Comparison of ENCODE assay signal across 32 cellular contexts in the genomic region with DNA sequence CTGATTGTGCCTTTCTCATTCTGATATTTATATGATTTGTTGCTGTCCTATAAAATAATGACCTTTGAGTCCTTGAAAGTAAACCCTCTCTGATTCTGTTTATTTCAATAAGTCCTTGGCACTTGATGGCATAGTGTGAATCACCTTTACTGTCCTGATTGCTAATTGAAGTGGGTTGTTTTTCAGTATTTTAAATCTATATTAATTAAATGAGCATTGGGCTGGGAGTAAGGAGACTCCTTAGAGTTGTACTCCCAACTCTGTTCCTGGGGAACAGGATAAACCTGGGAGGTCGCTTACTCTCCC.
"Had no signal": no experiment of that assay in that cellular context is flagged by ENCODE, and none has a peak within 500 bp of the region (broad histone marks: within the 10 kb centered on the region; RNA-seq: fewer than 3 reads in every experiment).

No MANE protein-coding gene starts in this region.

- H3K4me3 ChIP-seq: adrenal gland, ascending aorta, coronary artery, dorsolateral prefrontal cortex had no signal

- DNase-seq: activated CD4-positive, alpha-beta memory T cell treated with anti-CD3 and anti-CD28 coated beads for 36 hours; activated CD4-positive, alpha-beta T cell treated with anti-CD3 and anti-CD28 coated beads for 36 hours; activated CD4-positive, alpha-beta T cell treated with anti-CD3 and anti-CD28 coated beads, Interleukin-2, amount 10 ng/mL, durations not matched to agents 24 days and 14 days; activated CD4-positive, CD25-positive, alpha-beta regulatory T cell; activated CD4-positive, CD25-positive, alpha-beta regulatory T cell treated with anti-CD3 and anti-CD28 coated beads, Interleukin-2, amount 50 U/mL, for 72 hours; activated CD8-positive, alpha-beta memory T cell treated with anti-CD3 and anti-CD28 coated beads, Interleukin-2, amount 10 ng/mL, durations not matched to agents 7 days and 5 days; activated CD8-positive, alpha-beta memory T cell treated with anti-CD3 and anti-CD28 coated beads, Interleukin-2, amount 50 U/mL, for 4 hours; activated CD8-positive, alpha-beta T cell treated with anti-CD3 and anti-CD28 coated beads, Interleukin-2, amount 10 ng/mL, durations not matched to agents 7 days and 5 days; activated effector memory CD4-positive, alpha-beta T cell treated with anti-CD3 and anti-CD28 coated beads, Interleukin-2, amount 50 U/mL, for 16 hours; activated naive CD4-positive, alpha-beta T cell treated with anti-CD3 and anti-CD28 coated beads for 36 hours; activated naive CD8-positive, alpha-beta T cell treated with anti-CD3 and anti-CD28 coated beads for 36 hours; activated naive CD8-positive, alpha-beta T cell treated with anti-CD3 and anti-CD28 coated beads, Interleukin-2, amount 50 U/mL, for 24 hours; activated T-cell treated with anti-CD3 and anti-CD28 coated beads, Interleukin-2, amount 50 U/mL, for 1 hour; activated T-cell treated with anti-CD3 and anti-CD28 coated beads, Interleukin-2, amount 50 U/mL, for 48 hours; brain microvascular endothelial cell; dorsolateral prefrontal cortex; effector memory CD4-positive, alpha-beta T cell; endodermal cell; head of caudate nucleus; T-helper 17 cell; T1000 had no signal

- H3K4me1 ChIP-seq: ascending aorta had no signal

- H3K36me3 Mint-ChIP-seq: activated CD4-positive, alpha-beta memory T cell treated with anti-CD3 and anti-CD28 coated beads for 36 hours; activated CD8-positive, alpha-beta memory T cell treated with anti-CD3 and anti-CD28 coated beads, Interleukin-2, amount 10 ng/mL, durations not matched to agents 7 days and 5 days; activated naive CD4-positive, alpha-beta T cell treated with anti-CD3 and anti-CD28 coated beads, Interleukin-2, amount 50 U/mL, for 24 hours had no signal

- H3K4me3 Mint-ChIP-seq: activated CD4-positive, alpha-beta memory T cell treated with anti-CD3 and anti-CD28 coated beads for 36 hours; activated CD4-positive, alpha-beta T cell treated with anti-CD3 and anti-CD28 coated beads for 36 hours; activated CD4-positive, alpha-beta T cell treated with anti-CD3 and anti-CD28 coated beads, Interleukin-2, amount 10 ng/mL, durations not matched to agents 24 days and 14 days; activated CD8-positive, alpha-beta memory T cell treated with anti-CD3 and anti-CD28 coated beads, Interleukin-2, amount 10 ng/mL, durations not matched to agents 7 days and 5 days; activated CD8-positive, alpha-beta T cell treated with anti-CD3 and anti-CD28 coated beads, Interleukin-2, amount 10 ng/mL, durations not matched to agents 7 days and 5 days; activated naive CD4-positive, alpha-beta T cell treated with anti-CD3 and anti-CD28 coated beads for 36 hours; activated naive CD4-positive, alpha-beta T cell treated with anti-CD3 and anti-CD28 coated beads, Interleukin-2, amount 50 U/mL, for 24 hours; activated naive CD8-positive, alpha-beta T cell treated with anti-CD3 and anti-CD28 coated beads for 36 hours; activated naive CD8-positive, alpha-beta T cell treated with anti-CD3 and anti-CD28 coated beads, Interleukin-2, amount 50 U/mL, for 24 hours; activated T-helper 1 cell treated with anti-CD3 and anti-CD28 coated beads, Interleukin-12 subunit alpha, Interleukin-12 subunit beta, Interleukin-2, Interleukin-4 antibody, amounts not matched to agents 30 ng/mL and 10 ng/mL and 1 ng/mL, durations not matched to agents 14 hours and 24 hours and 36 hours; central memory CD8-positive, alpha-beta T cell; dendritic cell treated with granulocyte-macrophage colony-stimulating factor and Interleukin-4, amounts not matched to agents 40 ng/mL and 50 ng/mL, for 4 days; endodermal cell; T-helper 17 cell; T-helper 2 cell treated with Interferon-gamma antibody and Interleukin-4, amounts not matched to agents 5 μg/mL and 100 μg/mL, for 36 hours had no signal

- H3K36me3 ChIP-seq: adrenal gland, ascending aorta, brain microvascular endothelial cell had no signal

- H3K27ac ChIP-seq: ascending aorta, brain microvascular endothelial cell, coronary artery had no signal

- H3K9me3 ChIP-seq: adrenal gland, ascending aorta had no signal

- H3K27ac Mint-ChIP-seq: activated CD4-positive, alpha-beta memory T cell treated with anti-CD3 and anti-CD28 coated beads for 36 hours; activated CD4-positive, alpha-beta T cell treated with anti-CD3 and anti-CD28 coated beads for 36 hours; activated CD4-positive, alpha-beta T cell treated with anti-CD3 and anti-CD28 coated beads, Interleukin-2, amount 10 ng/mL, durations not matched to agents 24 days and 14 days; activated CD8-positive, alpha-beta memory T cell treated with anti-CD3 and anti-CD28 coated beads, Interleukin-2, amount 10 ng/mL, durations not matched to agents 7 days and 5 days; activated CD8-positive, alpha-beta T cell treated with anti-CD3 and anti-CD28 coated beads, Interleukin-2, amount 10 ng/mL, durations not matched to agents 7 days and 5 days; activated naive CD4-positive, alpha-beta T cell treated with anti-CD3 and anti-CD28 coated beads for 36 hours; activated naive CD4-positive, alpha-beta T cell treated with anti-CD3 and anti-CD28 coated beads, Interleukin-2, amount 50 U/mL, for 24 hours; activated naive CD8-positive, alpha-beta T cell treated with anti-CD3 and anti-CD28 coated beads for 36 hours; activated naive CD8-positive, alpha-beta T cell treated with anti-CD3 and anti-CD28 coated beads, Interleukin-2, amount 50 U/mL, for 24 hours; activated T-helper 1 cell treated with anti-CD3 and anti-CD28 coated beads, Interleukin-12 subunit alpha, Interleukin-12 subunit beta, Interleukin-2, Interleukin-4 antibody, amounts not matched to agents 30 ng/mL and 10 ng/mL and 1 ng/mL, durations not matched to agents 14 hours and 24 hours and 36 hours; activated T-helper 2 cell treated with anti-CD3 and anti-CD28 coated beads, Interferon-gamma antibody, Interleukin-2, Interleukin-4, amounts not matched to agents 10 μg/mL and 5 μg/mL and 100 μg/mL, durations not matched to agents 14 hours and 24 hours and 36 hours; dendritic cell treated with granulocyte-macrophage colony-stimulating factor and Interleukin-4, amounts not matched to agents 40 ng/mL and 50 ng/mL, for 4 days; endodermal cell; T-helper 17 cell; T-helper 2 cell treated with Interferon-gamma antibody and Interleukin-4, amounts not matched to agents 5 μg/mL and 100 μg/mL, for 36 hours had no signal

- FAIRE-seq: bronchial epithelial cell, frontal cortex had no signal

- H3K9me3 Mint-ChIP-seq: activated CD4-positive, alpha-beta memory T cell treated with anti-CD3 and anti-CD28 coated beads for 36 hours; activated CD4-positive, alpha-beta T cell treated with anti-CD3 and anti-CD28 coated beads, Interleukin-2, amount 10 ng/mL, durations not matched to agents 24 days and 14 days; activated naive CD4-positive, alpha-beta T cell treated with anti-CD3 and anti-CD28 coated beads for 36 hours; activated naive CD4-positive, alpha-beta T cell treated with anti-CD3 and anti-CD28 coated beads, Interleukin-2, amount 50 U/mL, for 24 hours; activated naive CD8-positive, alpha-beta T cell treated with anti-CD3 and anti-CD28 coated beads for 36 hours; activated T-helper 1 cell treated with anti-CD3 and anti-CD28 coated beads, Interleukin-12 subunit alpha, Interleukin-12 subunit beta, Interleukin-2, Interleukin-4 antibody, amounts not matched to agents 30 ng/mL and 10 ng/mL and 1 ng/mL, durations not matched to agents 14 hours and 24 hours and 36 hours; activated T-helper 2 cell treated with anti-CD3 and anti-CD28 coated beads, Interferon-gamma antibody, Interleukin-2, Interleukin-4, amounts not matched to agents 10 μg/mL and 5 μg/mL and 100 μg/mL, durations not matched to agents 14 hours and 24 hours and 36 hours; endodermal cell; T-helper 2 cell treated with Interferon-gamma antibody and Interleukin-4, amounts not matched to agents 5 μg/mL and 100 μg/mL, for 36 hours had no signal

- H3K27me3 ChIP-seq: adrenal gland, ascending aorta, brain microvascular endothelial cell, dorsolateral prefrontal cortex had no signal

- H3K4me1 Mint-ChIP-seq: activated CD4-positive, alpha-beta T cell treated with anti-CD3 and anti-CD28 coated beads for 36 hours; activated CD4-positive, alpha-beta T cell treated with anti-CD3 and anti-CD28 coated beads, Interleukin-2, amount 10 ng/mL, durations not matched to agents 24 days and 14 days; activated CD8-positive, alpha-beta memory T cell treated with anti-CD3 and anti-CD28 coated beads, Interleukin-2, amount 10 ng/mL, durations not matched to agents 7 days and 5 days; activated naive CD4-positive, alpha-beta T cell treated with anti-CD3 and anti-CD28 coated beads, Interleukin-2, amount 50 U/mL, for 24 hours; activated naive CD8-positive, alpha-beta T cell treated with anti-CD3 and anti-CD28 coated beads for 36 hours; activated naive CD8-positive, alpha-beta T cell treated with anti-CD3 and anti-CD28 coated beads, Interleukin-2, amount 50 U/mL, for 24 hours; central memory CD8-positive, alpha-beta T cell; T-helper 17 cell had no signal

- H3K27me3 Mint-ChIP-seq: activated CD4-positive, alpha-beta memory T cell treated with anti-CD3 and anti-CD28 coated beads for 36 hours; activated CD4-positive, alpha-beta T cell treated with anti-CD3 and anti-CD28 coated beads, Interleukin-2, amount 10 ng/mL, durations not matched to agents 24 days and 14 days; activated CD8-positive, alpha-beta memory T cell treated with anti-CD3 and anti-CD28 coated beads, Interleukin-2, amount 10 ng/mL, durations not matched to agents 7 days and 5 days; activated naive CD4-positive, alpha-beta T cell treated with anti-CD3 and anti-CD28 coated beads, Interleukin-2, amount 50 U/mL, for 24 hours; activated naive CD8-positive, alpha-beta T cell treated with anti-CD3 and anti-CD28 coated beads for 36 hours; central memory CD8-positive, alpha-beta T cell; dendritic cell treated with granulocyte-macrophage colony-stimulating factor and Interleukin-4, amounts not matched to agents 40 ng/mL and 50 ng/mL, for 4 days; T-helper 17 cell had no signal
